Comparison of ENCODE assay signal across 13 cellular contexts in the genomic region with DNA sequence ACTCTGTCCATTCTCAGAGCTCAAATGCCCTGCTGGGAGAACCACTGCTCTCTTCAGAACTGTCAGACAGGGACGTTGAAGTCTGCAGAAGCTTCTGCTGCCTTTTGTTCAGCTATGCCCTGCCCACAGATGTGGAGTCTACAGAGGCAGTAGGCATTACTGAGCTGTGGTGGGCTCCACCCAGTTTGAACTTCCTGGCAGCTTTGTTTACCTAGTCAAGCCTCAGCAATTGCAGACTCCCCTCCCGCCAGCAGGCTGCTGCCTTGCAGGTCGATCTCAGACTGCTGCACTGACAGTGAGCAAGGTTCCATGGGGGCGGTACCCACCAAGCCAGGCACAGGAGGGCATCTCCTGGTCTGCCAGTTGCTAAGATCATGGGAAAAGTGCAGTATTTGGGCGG. TPM values are rescaled to one million over a fixed set of nuclear protein-coding genes. Genes with fewer than 3 reads are reported as not detected.
A peak's percentile ranks its signal among the peaks of the same experiment; 100 is the strongest.
DNase-seq lines count a peak whose midpoint lies in the region; ATAC-seq lines count a peak whose summit lies in the region.
"Had no signal": no experiment of that assay in that cellular context is flagged by ENCODE, and none has a peak within 500 bp of the region (broad histone marks: within the 10 kb centered on the region; RNA-seq: fewer than 3 reads in every experiment).

No MANE protein-coding gene starts in this region.

- H3K9me3 ChIP-seq in BLaER1 = peaks cover 14% of the 10 kb centered on the region

- peaks cover 8% of the 10 kb centered on the region for H3K4me1 ChIP-seq in BLaER1
- H3K4me1 ChIP-seq: stomach had no signal

- peak; percentile 77 for DNase-seq in Jurkat, Clone E6-1 (ENCODE audit: low read depth, low spot score)
- DNase-seq in activated CD4-positive, alpha-beta T cell treated with anti-CD3 and anti-CD28 coated beads for 48 hours = peak; percentile 4
- peak; percentile 14 for DNase-seq in activated naive CD4-positive, alpha-beta T cell treated with anti-CD3 and anti-CD28 coated beads, Interleukin-2, amount 50 U/mL, for 16 hours
- DNase-seq in NCI-H510A (lab: John Stamatoyannopoulos, UW) = no peak
- DNase-seq in NCI-H82 treated with DMSO at 0.1 percent for 48 hours (lab: John Stamatoyannopoulos, UW; ENCODE audit: unreplicated experiment) = no peak
- DNase-seq: hypothalamus, mammary epithelial cell, NCI-H446 treated with DMSO at 0.1 percent for 48 hours, Right ventricle myocardium superior, stomach had no signal

- H3K36me3 ChIP-seq in BLaER1 = no peaks in the 10 kb centered on the region

- H3K4me3 ChIP-seq in BLaER1 = no peak overlapping the region
- no peak overlapping the region for H3K4me3 ChIP-seq in Jurkat, Clone E6-1 (ENCODE audit: low read length)
- H3K4me3 ChIP-seq: stomach had no signal

- no peak for ATAC-seq in HG02938 (IDR thresholded peaks at IDR 0.05; ENCODE audit: unreplicated experiment)
- ATAC-seq in HG03442 (IDR thresholded peaks at IDR 0.05; ENCODE audit: unreplicated experiment) = no peak

- H3K9ac ChIP-seq in BLaER1 = no peak overlapping the region

- peak overlapping the region; percentile 32 for H3K4me2 ChIP-seq in BLaER1

- no peak overlapping the region for H3K27ac ChIP-seq in BLaER1
- H3K27ac ChIP-seq: stomach had no signal

- no peaks in the 10 kb centered on the region for H3K27me3 ChIP-seq in BLaER1
- H3K27me3 ChIP-seq: stomach had no signal

- H4K20me1 ChIP-seq in BLaER1 = no peaks in the 10 kb centered on the region

RNA-seq across cellular contexts. Expression of gene UFL1, which starts 21.8 kb away (rescaled TPM):
- polyA plus RNA-seq in Jurkat, Clone E6-1 (2012; ENCODE audit: insufficient read depth, insufficient read length) = 19.9 TPM

Comparison
In these comparisons a context has a peak if more than half of its experiments do, and no peak if none do; other contexts are left out.
1. DNase-seq: peak in Jurkat, Clone E6-1 (single experiment), activated CD4-positive, alpha-beta T cell treated with anti-CD3 and anti-CD28 coated beads for 48 hours (single experiment) and activated naive CD4-positive, alpha-beta T cell treated with anti-CD3 and anti-CD28 coated beads, Interleukin-2, amount 50 U/mL, for 16 hours (single experiment); none in NCI-H510A (single experiment) and NCI-H82 treated with DMSO at 0.1 percent for 48 hours (single experiment).